20 cellular contexts compared by ENCODE assay signal in the genomic region with DNA sequence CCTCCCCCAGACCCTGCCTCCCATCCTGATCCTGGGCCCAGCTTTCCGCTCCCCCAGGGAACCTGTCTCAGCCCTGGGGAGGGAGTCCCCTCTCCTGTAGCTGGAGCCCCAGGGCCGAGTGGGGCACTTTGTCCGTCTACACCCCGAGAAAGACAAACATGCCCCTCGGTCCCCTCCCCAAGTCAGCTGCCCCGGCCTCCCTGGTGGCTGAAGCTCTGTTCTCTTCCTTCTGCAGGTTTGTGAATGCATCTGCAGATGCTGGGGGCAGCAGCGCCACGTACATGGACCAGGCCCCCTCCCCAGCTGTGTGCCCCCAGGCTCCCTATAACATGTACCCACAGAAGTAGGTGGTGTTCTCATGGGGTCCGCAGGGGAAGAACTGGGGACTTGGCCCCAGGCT. TPM values are rescaled to one million over a fixed set of nuclear protein-coding genes. Genes with fewer than 3 reads are reported as not detected.
DNase-seq lines count a peak whose midpoint lies in the region; ATAC-seq and TF ChIP-seq lines count a peak whose summit lies in the region.
"Had no signal": no experiment of that assay in that cellular context is flagged by ENCODE, and none has a peak within 500 bp of the region (broad histone marks: within the 10 kb centered on the region; RNA-seq: fewer than 3 reads in every experiment).

No MANE protein-coding gene starts in this region.

- intact Hi-C loops in CD4-positive, alpha-beta T cell (cut with DNase I, micrococcal nuclease), result no loop called here

- H3K4me1 ChIP-seq in rectal smooth muscle tissue (ENCODE audit: control insufficient read depth, insufficient read depth, low read length), result peaks cover 22% of the 10 kb centered on the region

- peaks cover 66% of the 10 kb centered on the region for H3K4me1 Mint-ChIP-seq in CD4-positive, alpha-beta T cell (ENCODE audit: low read depth)
- H3K4me1 Mint-ChIP-seq in HFFc6 (ENCODE audit: low read depth), result peaks cover 17% of the 10 kb centered on the region
- H3K4me1 Mint-ChIP-seq in chondrocyte (ENCODE audit: low read depth), result peaks cover 7% of the 10 kb centered on the region

- H3K36me3 ChIP-seq in rectal smooth muscle tissue (ENCODE audit: control insufficient read depth, insufficient read depth, low read length), result peaks cover 24% of the 10 kb centered on the region

- H3K27me3 ChIP-seq in CD4-positive, alpha-beta T cell (ENCODE audit: control insufficient read depth, insufficient read depth, low read length), result no peaks in the 10 kb centered on the region
- no peaks in the 10 kb centered on the region for H3K27me3 ChIP-seq in rectal smooth muscle tissue (ENCODE audit: control insufficient read depth, insufficient read depth, low read length)
- H3K27me3 ChIP-seq: right atrium auricular region, SJCRH30 had no signal

- H3K36me3 Mint-ChIP-seq in CD4-positive, alpha-beta T cell (ENCODE audit: low read depth), result peaks cover 84% of the 10 kb centered on the region
- peaks cover 4% of the 10 kb centered on the region; the same call in 1 of the 2 replicates for H3K36me3 Mint-ChIP-seq in HFFc6 (ENCODE audit: low read depth)
- peaks cover 22% of the 10 kb centered on the region for H3K36me3 Mint-ChIP-seq in chondrocyte (ENCODE audit: low read depth)

- no peak overlapping the region for H3K4me3 Mint-ChIP-seq in CD4-positive, alpha-beta T cell
- no peak overlapping the region for H3K4me3 Mint-ChIP-seq in HFFc6
- no peak overlapping the region for H3K4me3 Mint-ChIP-seq in chondrocyte (ENCODE audit: unreplicated experiment)
- H3K4me3 Mint-ChIP-seq: B cell, memory B cell, neural crest cell had no signal

- no peak overlapping the region for H3K9ac ChIP-seq in rectal smooth muscle tissue (ENCODE audit: low read length)

- H3K27me3 Mint-ChIP-seq in CD4-positive, alpha-beta T cell, result no peaks in the 10 kb centered on the region
- H3K27me3 Mint-ChIP-seq in HFFc6 (ENCODE audit: insufficient read depth) (peaks cover 6% of the 10 kb centered on the region), chondrocyte (ENCODE audit: low read depth) (no peaks in the 10 kb centered on the region)
- H3K27me3 Mint-ChIP-seq: B cell, memory B cell had no signal

- H3K9me3 ChIP-seq in CD4-positive, alpha-beta T cell (ENCODE audit: control insufficient read depth, low read length), result no peaks in the 10 kb centered on the region
- H3K9me3 ChIP-seq: right atrium auricular region, SJCRH30 had no signal

- H3K27ac ChIP-seq in CD4-positive, alpha-beta T cell (ENCODE audit: low read depth, low read length), result no peak overlapping the region
- peak overlapping the region; percentile 97 for H3K27ac ChIP-seq in rectal smooth muscle tissue (ENCODE audit: low read depth, low read length)
- H3K27ac ChIP-seq: right atrium auricular region, SJCRH30 had no signal

- no peaks in the 10 kb centered on the region for H3K9me3 Mint-ChIP-seq in CD4-positive, alpha-beta T cell
- H3K9me3 Mint-ChIP-seq in HFFc6 (no peaks in the 10 kb centered on the region), chondrocyte (ENCODE audit: low read depth) (no peaks in the 10 kb centered on the region)
- H3K9me3 Mint-ChIP-seq: memory B cell, neural crest cell had no signal

- POLR2A ChIA-PET in CD4-positive, alpha-beta T cell (lab: Charles Lee), result interaction anchor here (0.9 to 9.3 kb wide), 6 partner anchors 21 to 343 kb away, joined by 3 to 75 read pairs (median 6); partner anchors contain the start of genes CNP, STAT3 and STAT5A

- no peak overlapping the region for H3K4me3 ChIP-seq in rectal smooth muscle tissue (ENCODE audit: low read length)
- H3K4me3 ChIP-seq: right atrium auricular region, SJCRH30 had no signal

- no peak for DNase-seq in CD4-positive, alpha-beta T cell
- DNase-seq in HFFc6 (no peak), chondrocyte (ENCODE audit: low spot score) (no peak), NCI-H774 (lab: John Stamatoyannopoulos, UW) (no peak)
- no peak for DNase-seq in NK-92 treated with Interleukin-12 subunit alpha and Interleukin-12 subunit beta, amount 100 ng/mL, for 24 hours (lab: John Stamatoyannopoulos, UW)
- DNase-seq: activated CD8-positive, alpha-beta memory T cell treated with anti-CD3 and anti-CD28 coated beads, Interleukin-2, amount 50 U/mL, for 48 hours; central memory CD4-positive, alpha-beta T cell; effector CD8-positive, alpha-beta T cell; GF-D8; islet precursor cell; NCI-H526; SJCRH30; T1000 had no signal

- no peak for TF ChIP-seq CTCF in CD4-positive, alpha-beta T cell (IDR thresholded peaks at IDR 0.05)
- TF ChIP-seq CTCF in HFFc6 (IDR thresholded peaks at IDR 0.05) (no peak), chondrocyte (IDR thresholded peaks at IDR 0.05) (no peak)

- ATAC-seq in CD4-positive, alpha-beta T cell (ENCODE audit: poor library complexity), result no peak
- ATAC-seq in GM18870 (IDR thresholded peaks at IDR 0.05; ENCODE audit: unreplicated experiment), result no peak
- ATAC-seq: activated CD4-positive, CD25-positive, alpha-beta regulatory T cell treated with anti-CD3 and anti-CD28 coated beads, Interleukin-2, amount 50 U/mL, for 24 hours had no signal

- H3K27ac Mint-ChIP-seq in CD4-positive, alpha-beta T cell, result peak overlapping the region; percentile 73
- peak overlapping the region; percentile 1; the same call in 1 of the 2 replicates for H3K27ac Mint-ChIP-seq in HFFc6
- H3K27ac Mint-ChIP-seq in chondrocyte (ENCODE audit: unreplicated experiment), result peak overlapping the region; percentile 12
- H3K27ac Mint-ChIP-seq: B cell had no signal

- CTCF ChIA-PET in CD4-positive, alpha-beta T cell (lab: Charles Lee), result interaction anchor here (1.1 kb wide), 1 partner anchor 87 kb away, joined by 3 read pairs; no protein-coding TSS in a partner anchor

RNA-seq across cellular contexts. Expression of gene STAT5A, which starts 20.8 kb away (rescaled TPM):
- 100 to 1,000 TPM; 141 to 150 TPM for total RNA-seq in CD4-positive, alpha-beta T cell
- total RNA-seq in HFFc6 (2021; fragmentation: NEBNext Ultra II Directional; extraction: Animal tissue kit (Norgen Biotek cat#: 25700)), result 1 to 10 TPM in 1 of 6 experiments, under 1 TPM in 5; 0.27 to 1.0 (median 0.53) TPM
- 12.2 to 17.6 TPM (median 14.3 TPM) in 3 replicates for total RNA-seq in chondrocyte

RNA-seq across cellular contexts. Expression of gene STAT5B, which starts 33.0 kb away (rescaled TPM):
- 100 to 1,000 TPM in 1 of 2 experiments, 10 to 100 TPM in 1; 99.4 to 104 TPM for total RNA-seq in CD4-positive, alpha-beta T cell
- total RNA-seq in HFFc6 (2021; fragmentation: NEBNext Ultra II Directional; extraction: Animal tissue kit (Norgen Biotek cat#: 25700)), result 10 to 100 TPM; 16.8 to 22.5 (median 20.1) TPM
- 29.5 to 32.8 TPM (median 31.0 TPM) in 3 replicates for total RNA-seq in chondrocyte

Comparison
In these comparisons a context has a peak if more than half of its experiments do, and no peak if none do; other contexts are left out.
1. H3K27ac Mint-ChIP-seq: peak in every context shown above with its lines; median percentile 73 in CD4-positive, alpha-beta T cell; 12 in chondrocyte; 1 in HFFc6.